Comparison of ENCODE assay signal across 14 cellular contexts in the genomic region with DNA sequence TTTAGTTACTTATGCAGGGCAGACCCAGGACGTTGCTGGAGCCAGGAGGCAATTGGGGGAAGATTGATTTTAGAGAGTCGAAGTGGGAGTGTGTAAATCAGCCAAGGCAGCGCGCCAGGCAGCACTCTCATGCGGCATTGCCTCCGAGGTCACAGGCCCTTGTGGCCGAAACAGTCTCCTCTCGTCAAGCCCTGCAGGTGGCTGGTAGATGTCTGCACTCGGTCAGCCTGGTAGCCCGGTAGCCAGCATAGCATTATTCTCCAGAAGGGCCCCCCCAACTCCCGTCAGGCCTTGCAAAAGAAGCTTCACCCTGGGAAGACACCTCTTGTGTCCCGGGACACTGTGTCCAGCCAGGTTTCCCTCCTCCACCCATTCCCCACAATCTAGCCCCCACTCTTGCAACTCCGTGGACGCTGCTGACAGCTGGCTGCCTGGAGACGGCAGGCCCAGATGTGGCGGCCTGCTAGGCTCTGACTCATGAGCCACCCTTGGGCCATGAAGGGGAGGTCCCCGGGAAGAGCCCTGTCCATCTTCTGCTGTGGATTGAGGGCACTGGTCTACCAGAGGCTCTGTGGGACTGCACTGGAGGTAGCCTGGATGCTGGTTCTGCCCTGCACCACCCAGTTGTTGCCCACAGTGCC. TPM values are rescaled to one million over a fixed set of nuclear protein-coding genes. Genes with fewer than 3 reads are reported as not detected.
DNase-seq lines count a peak whose midpoint lies in the region; ATAC-seq, FAIRE-seq and TF ChIP-seq lines count a peak whose summit lies in the region.
"Had no signal": no experiment of that assay in that cellular context is flagged by ENCODE, and none has a peak within 500 bp of the region (broad histone marks: within the 10 kb centered on the region; RNA-seq: fewer than 3 reads in every experiment).

No MANE protein-coding gene starts in this region.

- H3K9me3 ChIP-seq in GM23248 (ENCODE audit: low read depth) (no peaks in the 10 kb centered on the region), WERI-Rb-1 (ENCODE audit: severe bottlenecking) (no peaks in the 10 kb centered on the region), HepG2 (ENCODE audit: low read length) (no peaks in the 10 kb centered on the region), testis (no peaks in the 10 kb centered on the region), esophagus muscularis mucosa (no peaks in the 10 kb centered on the region)
- H3K9me3 ChIP-seq: SJSA1 had no signal

- no peaks in the 10 kb centered on the region for H3F3A ChIP-seq in GM23248 (ENCODE audit: insufficient read depth)

- H3K4me3 ChIP-seq in GM23248 (no peak overlapping the region), WERI-Rb-1 (ENCODE audit: low read depth, low read length) (no peak overlapping the region), HepG2 (replicated peaks in 1 of 3; ENCODE audit: insufficient read depth in 1 of 3, low read depth in 2 of 3, low read length in 3 of 3) (no peak overlapping the region; a peak in 1 of 6 replicates), testis (no peak overlapping the region), esophagus muscularis mucosa (no peak overlapping the region)
- H3K4me3 ChIP-seq: SJSA1 had no signal

- BruUV-seq in HepG2 (replicated peaks; lab: Mats Ljungman, UMichigan) = no TSS peak

- no peaks in the 10 kb centered on the region for H4K20me1 ChIP-seq in GM23248 (ENCODE audit: insufficient read depth)
- 0 out of 2 replicates have a peak, but pooled peaks cover 3% of the 10 kb centered on the region for H4K20me1 ChIP-seq in HepG2 (ENCODE audit: insufficient read depth, low read length)

- TF ChIP-seq RAD21 in HepG2 (CRISPR knock-in tag; IDR thresholded peaks at IDR 0.05) = no peak

- no peak for TF ChIP-seq CTCF in WERI-Rb-1 (IDR thresholded peaks at IDR 0.05; ENCODE audit: low read depth, low read length)
- TF ChIP-seq CTCF in HepG2 (CRISPR knock-in tag; IDR thresholded peaks at IDR 0.05) = no peak
- TF ChIP-seq CTCF in testis (IDR thresholded peaks at IDR 0.05) = no peak
- TF ChIP-seq CTCF in esophagus muscularis mucosa (IDR thresholded peaks at IDR 0.05) = no peak

- H3K9ac ChIP-seq in GM23248 (no peak overlapping the region), HepG2 (ENCODE audit: insufficient read depth, low read depth, low read length) (no peak overlapping the region)

- DNase-seq in GM23248 (peak; percentile 12), WERI-Rb-1 (no peak), HepG2 (ENCODE audit: low spot score) (no peak), testis (peak; percentile 27), esophagus muscularis mucosa (ENCODE audit: extremely low spot score) (no peak)
- DNase-seq: C1 segment of cervical spinal cord, NCI-H1092, NCI-H1694, NCI-H2107, NCI-H748 treated with DMSO at 0.1 percent for 48 hours had no signal

- H3K9me2 ChIP-seq in GM23248 (ENCODE audit: insufficient read depth) = no peaks in the 10 kb centered on the region

- H3K27me3 ChIP-seq in GM23248 (replicated peaks; ENCODE audit: insufficient read depth) (peaks cover 5% of the 10 kb centered on the region), WERI-Rb-1 (ENCODE audit: insufficient read depth, low read depth, severe bottlenecking) (no peaks in the 10 kb centered on the region), HepG2 (ENCODE audit: control insufficient read depth in 1 of 2, insufficient read depth in 2 of 2, low read length in 2 of 2) (peaks cover 8 to 28% of the 10 kb centered on the region in 2 experiments; a peak in 3 of 5 replicates), testis (no peaks in the 10 kb centered on the region), esophagus muscularis mucosa (peaks cover 0 to 25% (median 0%) of the 10 kb centered on the region in 4 donors)

- H3K4me2 ChIP-seq in GM23248 (ENCODE audit: unreplicated experiment) (no peak overlapping the region), HepG2 (ENCODE audit: low read depth, low read length) (peak overlapping the region; percentile 57; the same call in 1 of the 2 replicates)

- ATAC-seq in HepG2 = peak; percentile 13
- no peak for ATAC-seq in GM21526 (IDR thresholded peaks at IDR 0.05; ENCODE audit: low FRiP score, unreplicated experiment)
- ATAC-seq in GM19328 (IDR thresholded peaks at IDR 0.05; ENCODE audit: unreplicated experiment) = no peak
- ATAC-seq: HCT116 had no signal

- no peak for FAIRE-seq in HepG2 (lab: Jason Lieb, UNC)

- H3K79me2 ChIP-seq in GM23248 (ENCODE audit: insufficient read depth) (peaks cover 18% of the 10 kb centered on the region), HepG2 (ENCODE audit: insufficient read depth, low read length) (peaks cover 17% of the 10 kb centered on the region)

- POLR2A ChIA-PET in HepG2 (lab: Yijun Ruan, JAX) = no interaction called here

- CTCF ChIA-PET in HepG2 (lab: Yijun Ruan, JAX; ENCODE audit: low intra/inter-chr PET ratio, low total read pairs) = no interaction called here

- in situ Hi-C loops in GM23248 (cut with MboI) = no loop called here
- in situ Hi-C loops in HepG2 (cut with HindIII; ENCODE audit: extremely low pct_ligation_motif_present, low pct_unique_long_range_greater_than_20kb) = no loop called here

- WGBS in GM23248 (ENCODE audit: low coverage in 1 of 2, low lambda C conversion rate in 2 of 2, missing lambda C conversion rate in 2 of 2), 2 experiments = 62% methylated on average over 17 of the region's 17 CpGs
- WGBS in HepG2 (ENCODE audit: low lambda C conversion rate) = 8% methylated on average over 6 of the region's 17 CpGs
- WGBS in testis, 2 donors = 36 to 54% methylated on average over 11 to 17 of the region's 17 CpGs
- WGBS in esophagus muscularis mucosa = 60% methylated on average over 5 of the region's 17 CpGs

- H3K36me3 ChIP-seq in GM23248 (ENCODE audit: low read depth) (no peaks in the 10 kb centered on the region), WERI-Rb-1 (no peaks in the 10 kb centered on the region), HepG2 (replicated peaks in 1 of 2; ENCODE audit: control insufficient read depth in 1 of 2, insufficient read depth in 2 of 2, low read length in 2 of 2) (no peaks in the 10 kb centered on the region), testis (ENCODE audit: low read depth, missing control alignments) (no peaks in the 10 kb centered on the region), esophagus muscularis mucosa (no peaks in the 10 kb centered on the region)

- no peak overlapping the region for H3K27ac ChIP-seq in GM23248
- H3K27ac ChIP-seq in WERI-Rb-1 = peak overlapping the region; percentile 11; the same call in 1 of the 2 replicates
- no peak overlapping the region for H3K27ac ChIP-seq in HepG2 (ENCODE audit: extremely low read length, insufficient read depth, low read length)
- H3K27ac ChIP-seq in testis = no peak overlapping the region
- no peak overlapping the region for H3K27ac ChIP-seq in esophagus muscularis mucosa (replicated peaks in 1 of 4)
- H3K27ac ChIP-seq: SJSA1 had no signal

- no peak for TF ChIP-seq POLR2A in HepG2 (IDR thresholded peaks at IDR 0.05; ENCODE audit: insufficient read depth in 1 of 2, low read depth in 2 of 2, low read length in 2 of 2)
- no peak for TF ChIP-seq POLR2A in testis (IDR thresholded peaks at IDR 0.05)
- no peak for TF ChIP-seq POLR2A in esophagus muscularis mucosa (IDR thresholded peaks at IDR 0.05; ENCODE audit: low read depth)

- no peak for TF ChIP-seq EP300 in HepG2 (IDR thresholded peaks at IDR 0.05; ENCODE audit: low read depth in 2 of 2, low read length in 2 of 2)
- no peak for TF ChIP-seq EP300 in HepG2 (CRISPR knock-in tag; IDR thresholded peaks at IDR 0.05; ENCODE audit: borderline replicate concordance)
- TF ChIP-seq EP300 in esophagus muscularis mucosa (IDR thresholded peaks at IDR 0.05) = no peak

- intact Hi-C loops in HepG2 (cut with micrococcal nuclease; ENCODE audit: unreplicated experiment) (no loop called here), testis (cut with DNase I; ENCODE audit: low total_unique reads) (no loop called here), esophagus muscularis mucosa (cut with DNase I) (no loop called here)

- H2AFZ ChIP-seq in GM23248 = no peak overlapping the region
- no peak overlapping the region for H2AFZ ChIP-seq in HepG2 (ENCODE audit: low read length)

- peaks cover 7% of the 10 kb centered on the region for H3K4me1 ChIP-seq in GM23248 (ENCODE audit: insufficient read depth)
- H3K4me1 ChIP-seq in HepG2 (ENCODE audit: insufficient read depth, low read length) = peaks cover 44% of the 10 kb centered on the region
- peaks cover 7% of the 10 kb centered on the region for H3K4me1 ChIP-seq in testis
- H3K4me1 ChIP-seq in esophagus muscularis mucosa = peaks cover 14 to 38% (median 24%) of the 10 kb centered on the region in 4 donors

RNA-seq across cellular contexts. Expression of a gene that starts 2.6 kb away (rescaled TPM):
- total RNA-seq in GM23248 (2014; rRNA removed; shearing (Covaris generic)) = 45.4 and 54.8 TPM in 2 replicates
- polyA plus RNA-seq in GM23248 (2016; fragmentation: Nextera tagmentation; extraction: Ambion mirVana) = 86.5 and 92.3 TPM in 2 replicates
- total RNA-seq in HepG2 (2016; rRNA removed; fragmentation: Illumina TruSeq; extraction: Trizol) = 75.1 and 81.0 TPM in 2 replicates
- total RNA-seq in HepG2 (2016; cell fraction: cytosol; rRNA removed; fragmentation: Illumina TruSeq; extraction: Trizol; ENCODE audit: low read depth) = 12.2 and 14.5 TPM in 2 replicates
- total RNA-seq in HepG2 (2016; cell fraction: insoluble cytoplasmic fraction; rRNA removed; fragmentation: Illumina TruSeq; extraction: Trizol) = 76.9 and 79.4 TPM in 2 replicates
- total RNA-seq in HepG2 (2016; cell fraction: membrane; rRNA removed; fragmentation: Illumina TruSeq; extraction: Trizol) = 29.4 and 31.9 TPM in 2 replicates
- 35.5 and 39.2 TPM in 2 replicates for total RNA-seq in HepG2 (2016; cell fraction: nucleus; rRNA removed; fragmentation: Illumina TruSeq; extraction: Trizol)
- 60.7 and 63.7 TPM in 2 replicates for polyA plus RNA-seq in HepG2 (2011; rRNA removed)
- 56.0 and 100 TPM in 2 replicates for polyA plus RNA-seq in HepG2 (2011; cell fraction: cytosol; rRNA removed)
- 50.1 and 50.6 TPM in 2 replicates for polyA plus RNA-seq in HepG2 (2011; cell fraction: nucleus; rRNA removed)
- polyA plus RNA-seq in HepG2 (2012) = 45.4 and 52.9 TPM in 2 replicates
- polyA plus RNA-seq in HepG2 (2016; cell fraction: cytosol; fragmentation: Illumina TruSeq; extraction: Trizol; ENCODE audit: low read depth) = 14.1 and 18.0 TPM in 2 replicates
- 103 and 110 TPM in 2 replicates for polyA plus RNA-seq in HepG2 (2016; cell fraction: insoluble cytoplasmic fraction; fragmentation: Illumina TruSeq; extraction: Trizol; ENCODE audit: low read depth)
- polyA plus RNA-seq in HepG2 (2016; cell fraction: membrane; fragmentation: Illumina TruSeq; extraction: Trizol; ENCODE audit: low read depth) = 30.2 and 30.4 TPM in 2 replicates
- 79.7 and 88.3 TPM in 2 replicates for polyA plus RNA-seq in HepG2 (2016; cell fraction: nucleus; fragmentation: Illumina TruSeq; extraction: Trizol; ENCODE audit: insufficient read depth, low read depth)
- polyA minus RNA-seq in HepG2 (2011; rRNA and poly(A)+ RNA removed; ENCODE audit: low replicate concordance) = 62.3 and 119 TPM in 2 replicates
- 32.5 and 35.0 TPM in 2 replicates for polyA minus RNA-seq in HepG2 (2011; cell fraction: cytosol; rRNA and poly(A)+ RNA removed)
- polyA minus RNA-seq in HepG2 (2011; cell fraction: nucleus; rRNA and poly(A)+ RNA removed) = 14.2 and 19.1 TPM in 2 replicates
- 10 to 100 TPM; 58.0 to 87.9 TPM for total RNA-seq in testis
- polyA plus RNA-seq in testis (ENCODE audit: insufficient read depth, low read depth, low replicate concordance) = 51.1 TPM
- 10 to 100 TPM; 59.8 to 90.9 (median 73.0) TPM for total RNA-seq in esophagus muscularis mucosa

Comparison
In these comparisons a context has a peak if more than half of its experiments do, and no peak if none do; other contexts are left out.
1. DNase-seq: peak in GM23248 (single experiment) and testis (single experiment); none in WERI-Rb-1 (single experiment), HepG2 (single experiment) and esophagus muscularis mucosa (single experiment).